20 cellular contexts compared by ENCODE assay signal in genomic region chr1:184590163-184590750, GRCh38.
DNase-seq lines count a peak whose midpoint lies in the region; ATAC-seq and FAIRE-seq lines count a peak whose summit lies in the region.
"Had no signal": no experiment of that assay in that cellular context is flagged by ENCODE, and none has a peak within 500 bp of the region (broad histone marks: within the 10 kb centered on the region; RNA-seq: fewer than 3 reads in every experiment).

No MANE protein-coding gene starts in this region.

- H3K27ac ChIP-seq in small intestine (ENCODE audit: low read depth in 1 of 2, low read length in 1 of 2) = peak overlapping the region; percentile 32 to 58
- H3K27ac ChIP-seq: adrenal gland, lower lobe of right lung, SK-N-MC, uterus had no signal

- in situ Hi-C loops in SK-MEL-5 (cut with HindIII; ENCODE audit: low pct_unique_long_range_greater_than_20kb, low sequenced_read_pairs) = no loop called here

- intact Hi-C loops in left colon (cut with DNase I, micrococcal nuclease) = no loop called here

- no peaks in the 10 kb centered on the region for H3K4me1 Mint-ChIP-seq in activated naive CD4-positive, alpha-beta T cell treated with anti-CD3 and anti-CD28 coated beads, Interleukin-2, amount 10 ng/mL, durations not matched to agents 7 days and 5 days
- H3K4me1 Mint-ChIP-seq: activated T-helper 17 cell treated with anti-CD3 and anti-CD28 coated beads, Interleukin-2, amount 50 U/mL, for 72 hours had no signal

- H3K9me3 Mint-ChIP-seq in activated naive CD4-positive, alpha-beta T cell treated with anti-CD3 and anti-CD28 coated beads, Interleukin-2, amount 10 ng/mL, durations not matched to agents 7 days and 5 days = no peaks in the 10 kb centered on the region
- H3K9me3 Mint-ChIP-seq: activated T-helper 17 cell treated with anti-CD3 and anti-CD28 coated beads, Interleukin-2, amount 50 U/mL, for 72 hours; central memory CD8-positive, alpha-beta T cell; effector memory CD8-positive, alpha-beta T cell had no signal

- no peak overlapping the region for H3K4me3 Mint-ChIP-seq in activated naive CD4-positive, alpha-beta T cell treated with anti-CD3 and anti-CD28 coated beads, Interleukin-2, amount 10 ng/mL, durations not matched to agents 7 days and 5 days
- H3K4me3 Mint-ChIP-seq: activated T-helper 17 cell treated with anti-CD3 and anti-CD28 coated beads, Interleukin-2, amount 50 U/mL, for 72 hours; central memory CD8-positive, alpha-beta T cell; effector memory CD8-positive, alpha-beta T cell had no signal

- no peaks in the 10 kb centered on the region for H3K36me3 ChIP-seq in small intestine (ENCODE audit: control insufficient read depth in 2 of 2, insufficient read depth in 2 of 2, low read length in 2 of 2)
- H3K36me3 ChIP-seq: adrenal gland, lower lobe of right lung, uterus had no signal

- WGBS in small intestine, 3 donors = 18 to 56% (median 32%) methylated on average over 5 of the region's 5 CpGs

- no peaks in the 10 kb centered on the region for H3K9me3 ChIP-seq in small intestine (ENCODE audit: control insufficient read depth, low read depth)
- H3K9me3 ChIP-seq: adrenal gland, lower lobe of right lung, uterus had no signal

- DNase-seq in DMS53 treated with DMSO at 0.1 percent for 48 hours (lab: John Stamatoyannopoulos, UW; ENCODE audit: unreplicated experiment) = peak; percentile 93
- peak; percentile 45 for DNase-seq in SK-MEL-5 (ENCODE audit: low read depth, low spot score)
- peak; percentile 74 to 75 for DNase-seq in left colon
- peak; percentile 96 for DNase-seq in small intestine
- no peak for DNase-seq in activated naive CD4-positive, alpha-beta T cell treated with anti-CD3 and anti-CD28 coated beads, Interleukin-2, amount 10 ng/mL, durations not matched to agents 7 days and 5 days
- DNase-seq in inferior parietal cortex (ENCODE audit: extremely low spot score) = no peak
- DNase-seq: activated CD4-positive, CD25-positive, alpha-beta regulatory T cell treated with anti-CD3 and anti-CD28 coated beads, Interleukin-2, amount 50 U/mL, for 72 hours; adrenal gland; effector memory CD8-positive, alpha-beta T cell; lower lobe of right lung; NCI-H187 treated with DMSO at 0.1 percent for 48 hours; retina; stimulated activated naive CD4-positive, alpha-beta T cell treated with Interleukin-2 at 50 U/mL for 16 hours; T-helper 9 cell; uterus had no signal

- H3K27me3 Mint-ChIP-seq in activated naive CD4-positive, alpha-beta T cell treated with anti-CD3 and anti-CD28 coated beads, Interleukin-2, amount 10 ng/mL, durations not matched to agents 7 days and 5 days = no peaks in the 10 kb centered on the region
- H3K27me3 Mint-ChIP-seq: central memory CD8-positive, alpha-beta T cell had no signal

- no peaks in the 10 kb centered on the region for H3K36me3 Mint-ChIP-seq in activated naive CD4-positive, alpha-beta T cell treated with anti-CD3 and anti-CD28 coated beads, Interleukin-2, amount 10 ng/mL, durations not matched to agents 7 days and 5 days

- peak overlapping the region in 1 of 2 donors; percentile 7 for H3K4me3 ChIP-seq in small intestine (ENCODE audit: low read depth in 1 of 2, low read length in 2 of 2)
- H3K4me3 ChIP-seq: adrenal gland, lower lobe of right lung, SK-N-MC, uterus had no signal

- ATAC-seq in left colon (peak; percentile 98), GM18909 (IDR thresholded peaks at IDR 0.05; ENCODE audit: poor library complexity, unreplicated experiment) (no peak), HG03354 (IDR thresholded peaks at IDR 0.05; ENCODE audit: poor library complexity, severe bottlenecking, unreplicated experiment) (no peak)
- ATAC-seq: activated T-helper 17 cell treated with anti-CD3 and anti-CD28 coated beads, Interleukin-2, amount 50 U/mL, for 72 hours; effector memory CD8-positive, alpha-beta T cell had no signal

- H3K27me3 ChIP-seq in small intestine (ENCODE audit: control insufficient read depth in 2 of 2, insufficient read depth in 2 of 2, low read length in 2 of 2) = no peaks in the 10 kb centered on the region
- H3K27me3 ChIP-seq: adrenal gland, uterus had no signal

- peak; percentile 62 for FAIRE-seq in small intestine (lab: Jason Lieb, UNC)

- H3K27ac Mint-ChIP-seq in activated naive CD4-positive, alpha-beta T cell treated with anti-CD3 and anti-CD28 coated beads, Interleukin-2, amount 10 ng/mL, durations not matched to agents 7 days and 5 days = no peak overlapping the region
- H3K27ac Mint-ChIP-seq: activated T-helper 17 cell treated with anti-CD3 and anti-CD28 coated beads, Interleukin-2, amount 50 U/mL, for 72 hours; effector memory CD8-positive, alpha-beta T cell had no signal

- peaks cover 2 to 8% of the 10 kb centered on the region in 2 donors for H3K4me1 ChIP-seq in small intestine (ENCODE audit: control insufficient read depth in 2 of 2, insufficient read depth in 1 of 2, low read depth in 1 of 2, low read length in 1 of 2)
- H3K4me1 ChIP-seq: lower lobe of right lung, uterus had no signal

- CTCF ChIA-PET in activated naive CD4-positive, alpha-beta T cell treated with anti-CD3 and anti-CD28 coated beads, Interleukin-2, amount 10 ng/mL, durations not matched to agents 7 days and 5 days (lab: Charles Lee) = no interaction called here

Comparison
In these comparisons a context has a peak if more than half of its experiments do, and no peak if none do; other contexts are left out.
1. DNase-seq: peak in DMS53 treated with DMSO at 0.1 percent for 48 hours (single experiment), SK-MEL-5 (single experiment), left colon (2 of 2) and small intestine (single experiment); none in activated naive CD4-positive, alpha-beta T cell treated with anti-CD3 and anti-CD28 coated beads, Interleukin-2, amount 10 ng/mL, durations not matched to agents 7 days and 5 days (single experiment) and inferior parietal cortex (single experiment).